16 cellular contexts compared by ENCODE assay signal in the genomic region with DNA sequence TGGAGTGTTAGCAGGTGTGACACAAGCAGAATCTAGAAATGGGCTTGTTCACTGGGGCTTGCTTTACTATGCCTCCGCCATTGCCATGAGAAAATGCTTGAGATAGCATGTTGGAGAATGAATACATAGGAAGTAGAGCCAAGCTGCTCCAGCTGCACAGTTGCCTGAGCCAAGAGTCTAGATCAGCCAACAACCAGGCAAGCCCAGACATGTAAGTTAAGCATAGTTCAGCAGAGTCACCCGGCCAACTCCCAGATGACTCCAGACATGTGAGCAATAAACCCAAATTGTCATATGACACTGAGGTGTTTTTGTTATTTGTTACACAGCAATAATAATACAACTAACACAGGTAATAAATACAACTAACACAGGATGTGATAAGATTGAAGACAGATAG.
A peak's percentile ranks its signal among the peaks of the same experiment; 100 is the strongest.
DNase-seq lines count a peak whose midpoint lies in the region; TF ChIP-seq lines count a peak whose summit lies in the region.
"Had no signal": no experiment of that assay in that cellular context is flagged by ENCODE, and none has a peak within 500 bp of the region (broad histone marks: within the 10 kb centered on the region; RNA-seq: fewer than 3 reads in every experiment).

No MANE protein-coding gene starts in this region.

- no peak for TF ChIP-seq POLR2A in breast epithelium (IDR thresholded peaks at IDR 0.05)

- POLR2A ChIA-PET in MCF 10A (lab: Yijun Ruan, JAX) = interaction anchor here (0.6 to 1.1 kb wide), 4 partner anchors 34 to 274 kb away, joined by 3 read pairs; no protein-coding TSS in a partner anchor

- H3K27me3 ChIP-seq in breast epithelium (no peaks in the 10 kb centered on the region), BE2C (0 out of 2 replicates have a peak, but pooled peaks cover under 1% of the 10 kb centered on the region)
- no peaks in the 10 kb centered on the region for H3K27me3 ChIP-seq in effector memory CD4-positive, alpha-beta T cell (replicated peaks; ENCODE audit: control insufficient read depth, insufficient read depth, low read length, poor library complexity, severe bottlenecking)
- H3K27me3 ChIP-seq: thyroid gland had no signal

- intact Hi-C loops in MCF 10A (cut with micrococcal nuclease) (loop anchor here (2.0 kb wide), 1 partner anchor 70 kb away; no protein-coding TSS in a partner anchor), breast epithelium (cut with DNase I; ENCODE audit: low total_unique reads) (no loop called here)

- H3K4me3 ChIP-seq in breast epithelium (no peak overlapping the region), BE2C (ENCODE audit: low read depth, low read length) (no peak overlapping the region)
- no peak overlapping the region for H3K4me3 ChIP-seq in effector memory CD4-positive, alpha-beta T cell (ENCODE audit: insufficient read depth, low read depth, low read length, poor library complexity, severe bottlenecking)
- H3K4me3 ChIP-seq: thyroid gland had no signal

- H3K9me3 ChIP-seq in breast epithelium = peaks cover 8% of the 10 kb centered on the region in 2 donors
- H3K9me3 ChIP-seq in effector memory CD4-positive, alpha-beta T cell (ENCODE audit: control insufficient read depth, low read length) = no peaks in the 10 kb centered on the region
- H3K9me3 ChIP-seq in BE2C = no peaks in the 10 kb centered on the region
- H3K9me3 ChIP-seq: thyroid gland had no signal

- H3K9me3 Mint-ChIP-seq in MCF 10A (ENCODE audit: unreplicated experiment) = peaks cover 21% of the 10 kb centered on the region
- H3K9me3 Mint-ChIP-seq in nephron progenitor cell = peaks cover 18% of the 10 kb centered on the region
- H3K9me3 Mint-ChIP-seq: natural killer cell treated with Interleukin-12 subunit alpha and Interleukin-12 subunit beta and Interleukin-15 and Interleukin-18, amount 100 ng/mL, for 72 hours had no signal

- peaks cover 28% of the 10 kb centered on the region for H3K4me1 Mint-ChIP-seq in MCF 10A (ENCODE audit: insufficient read depth, unreplicated experiment)
- no peaks in the 10 kb centered on the region for H3K4me1 Mint-ChIP-seq in nephron progenitor cell
- H3K4me1 Mint-ChIP-seq: activated B cell treated with CpG ODN at 0.5 μM for 24 hours had no signal

- H3K27ac ChIP-seq in breast epithelium (no peak overlapping the region), epithelial cell of prostate (peak overlapping the region; percentile 86)
- no peak overlapping the region for H3K27ac ChIP-seq in effector memory CD4-positive, alpha-beta T cell (ENCODE audit: insufficient read depth, low read length, poor library complexity, severe bottlenecking)
- H3K27ac ChIP-seq: thyroid gland had no signal

- CTCF ChIA-PET in MCF 10A (lab: Yijun Ruan, JAX) = interaction anchor here (0.7 kb wide), 1 partner anchor 503 kb away, joined by 3 read pairs; no protein-coding TSS in a partner anchor

- DNase-seq in MCF 10A (ENCODE audit: unreplicated experiment) (peak; percentile 84), breast epithelium (ENCODE audit: low spot score in 2 of 2) (no peak), NCI-H2196 (lab: John Stamatoyannopoulos, UW; ENCODE audit: unreplicated experiment) (peak; percentile 36), epithelial cell of prostate (ENCODE audit: low read depth, low spot score) (peak; percentile 91), stromal cell of bone marrow (ENCODE audit: low read depth) (peak; percentile 65), nephron progenitor cell (no peak), BE2C (no peak)
- DNase-seq in effector memory CD4-positive, alpha-beta T cell = no peak
- DNase-seq: ACHN; activated B cell treated with CpG ODN at 0.5 μM for 24 hours; activated T-cell treated with anti-CD3 and anti-CD28 coated beads, Interleukin-2, amount 50 U/mL, for 72 hours; kidney; NCI-H2227 treated with DMSO at 0.1 percent for 48 hours; small intestine; thyroid gland had no signal

- H3K27ac Mint-ChIP-seq in MCF 10A (ENCODE audit: low read depth, unreplicated experiment) (peak overlapping the region; percentile 76), nephron progenitor cell (no peak overlapping the region)
- H3K27ac Mint-ChIP-seq: activated B cell treated with CpG ODN at 0.5 μM for 24 hours; activated T-cell treated with anti-CD3 and anti-CD28 coated beads, Interleukin-2, amount 50 U/mL, for 72 hours; natural killer cell treated with Interleukin-12 subunit alpha and Interleukin-12 subunit beta and Interleukin-15 and Interleukin-18, amount 100 ng/mL, for 72 hours had no signal

- H3K4me1 ChIP-seq in breast epithelium (no peaks in the 10 kb centered on the region), BE2C (no peaks in the 10 kb centered on the region)
- H3K4me1 ChIP-seq in effector memory CD4-positive, alpha-beta T cell (ENCODE audit: control insufficient read depth, insufficient read depth, low read length, poor library complexity, severe bottlenecking) = no peaks in the 10 kb centered on the region
- H3K4me1 ChIP-seq: thyroid gland had no signal

- no TSS peak for BruUV-seq in MCF 10A (replicated peaks; lab: Mats Ljungman, UMichigan)

- H3K36me3 ChIP-seq in breast epithelium (no peaks in the 10 kb centered on the region), BE2C (no peaks in the 10 kb centered on the region)
- no peaks in the 10 kb centered on the region for H3K36me3 ChIP-seq in effector memory CD4-positive, alpha-beta T cell (ENCODE audit: control insufficient read depth, insufficient read depth, low read length)
- H3K36me3 ChIP-seq: thyroid gland had no signal

- TF ChIP-seq CTCF in MCF 10A (IDR thresholded peaks at IDR 0.05; ENCODE audit: unreplicated experiment) (no peak), breast epithelium (IDR thresholded peaks at IDR 0.05) (no peak), nephron progenitor cell (IDR thresholded peaks at IDR 0.05) (no peak), BE2C (IDR thresholded peaks at IDR 0.05; ENCODE audit: low read depth, low read length) (no peak)

- no peak overlapping the region for H3K4me3 Mint-ChIP-seq in MCF 10A (ENCODE audit: unreplicated experiment)
- no peak overlapping the region for H3K4me3 Mint-ChIP-seq in nephron progenitor cell
- H3K4me3 Mint-ChIP-seq: activated B cell treated with CpG ODN at 0.5 μM for 24 hours; activated T-cell treated with anti-CD3 and anti-CD28 coated beads, Interleukin-2, amount 50 U/mL, for 72 hours; natural killer cell treated with Interleukin-12 subunit alpha and Interleukin-12 subunit beta and Interleukin-15 and Interleukin-18, amount 100 ng/mL, for 72 hours had no signal

- H3K27me3 Mint-ChIP-seq in MCF 10A (ENCODE audit: insufficient read depth, unreplicated experiment) (no peaks in the 10 kb centered on the region), nephron progenitor cell (ENCODE audit: low read depth, poor library complexity) (no peaks in the 10 kb centered on the region)
- H3K27me3 Mint-ChIP-seq: activated B cell treated with CpG ODN at 0.5 μM for 24 hours; natural killer cell treated with Interleukin-12 subunit alpha and Interleukin-12 subunit beta and Interleukin-15 and Interleukin-18, amount 100 ng/mL, for 72 hours had no signal

- H3K36me3 Mint-ChIP-seq in MCF 10A (ENCODE audit: insufficient read depth, unreplicated experiment) = no peaks in the 10 kb centered on the region
- no peaks in the 10 kb centered on the region for H3K36me3 Mint-ChIP-seq in nephron progenitor cell (ENCODE audit: low read depth)
- H3K36me3 Mint-ChIP-seq: natural killer cell treated with Interleukin-12 subunit alpha and Interleukin-12 subunit beta and Interleukin-15 and Interleukin-18, amount 100 ng/mL, for 72 hours had no signal

Comparison
In these comparisons a context has a peak if more than half of its experiments do, and no peak if none do; other contexts are left out.
1. DNase-seq: peak in MCF 10A (single experiment), NCI-H2196 (single experiment), epithelial cell of prostate (single experiment) and stromal cell of bone marrow (single experiment); none in breast epithelium (0 of 2), nephron progenitor cell (single experiment), effector memory CD4-positive, alpha-beta T cell (0 of 3) and BE2C (single experiment).